In the genomic region with DNA sequence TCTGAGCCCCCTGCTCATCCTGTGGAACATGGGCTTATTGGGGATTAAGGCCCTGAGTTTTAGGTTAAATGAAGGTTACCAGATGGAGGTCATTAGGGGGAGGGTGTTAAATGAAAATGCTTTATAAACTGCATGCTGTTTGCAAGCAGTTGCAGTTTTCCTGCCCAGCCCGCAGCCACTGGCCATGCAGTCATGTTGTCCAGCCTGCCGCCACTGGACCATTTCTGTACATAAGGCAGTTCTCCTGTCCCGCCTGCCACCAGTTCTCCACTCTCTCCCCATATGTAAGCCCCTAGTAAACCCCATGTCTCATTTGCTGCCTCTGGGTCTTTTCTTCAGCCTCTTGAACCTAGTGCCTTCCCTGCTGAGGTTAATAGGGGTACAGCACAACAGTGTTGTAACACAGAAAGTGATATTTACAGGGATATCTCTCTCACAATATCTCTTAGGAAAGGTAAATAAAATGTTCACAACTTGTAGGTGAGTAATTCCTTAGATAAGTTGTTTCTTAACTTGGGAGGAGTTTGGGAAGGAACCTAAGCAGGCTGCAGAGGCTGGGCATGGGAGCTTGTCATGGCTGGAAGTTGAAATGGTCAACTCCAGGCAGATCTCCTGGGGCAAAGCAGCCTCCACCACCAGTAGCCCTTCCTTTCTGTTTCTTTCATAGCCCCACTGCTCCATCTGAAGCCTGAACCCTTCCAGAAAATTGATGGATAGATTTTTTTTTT, we compare ENCODE assay signal across 28 cellular contexts.
DNase-seq lines count a peak whose midpoint lies in the region; ATAC-seq and TF ChIP-seq lines count a peak whose summit lies in the region.
"Had no signal": no experiment of that assay in that cellular context is flagged by ENCODE, and none has a peak within 500 bp of the region (broad histone marks: within the 10 kb centered on the region; RNA-seq: fewer than 3 reads in every experiment).

No MANE protein-coding gene starts in this region.

- no peaks in the 10 kb centered on the region for H3K27me3 ChIP-seq in mammary epithelial cell (ENCODE audit: insufficient read depth, low read length)
- no peaks in the 10 kb centered on the region for H3K27me3 ChIP-seq in osteoblast (ENCODE audit: insufficient read depth, low read length)
- H3K27me3 ChIP-seq in transverse colon = no peaks in the 10 kb centered on the region
- H3K27me3 ChIP-seq: MG63, SJSA1, upper lobe of left lung had no signal

- H3K79me2 ChIP-seq in mammary epithelial cell (ENCODE audit: insufficient read depth, low read length) (no peaks in the 10 kb centered on the region), osteoblast (ENCODE audit: insufficient read depth, low read length) (no peaks in the 10 kb centered on the region)

- no peaks in the 10 kb centered on the region for H3K9me3 Mint-ChIP-seq in MCF 10A (ENCODE audit: unreplicated experiment)
- no peaks in the 10 kb centered on the region for H3K9me3 Mint-ChIP-seq in activated T-cell treated with anti-CD3 and anti-CD28 coated beads, Interleukin-2, amount 50 U/mL, for 72 hours
- H3K9me3 Mint-ChIP-seq: CD8-positive, alpha-beta memory T cell; central memory CD8-positive, alpha-beta T cell; GM23338; IgD-negative memory B cell; T-helper 1 cell treated with Interleukin-12 subunit alpha and Interleukin-12 subunit beta and Interleukin-4 antibody, amounts not matched to agents 30 μg/mL and 1 μg/mL, for 36 hours had no signal

- H3K27me3 Mint-ChIP-seq in MCF 10A (ENCODE audit: insufficient read depth, unreplicated experiment) = no peaks in the 10 kb centered on the region
- no peaks in the 10 kb centered on the region for H3K27me3 Mint-ChIP-seq in activated T-cell treated with anti-CD3 and anti-CD28 coated beads, Interleukin-2, amount 50 U/mL, for 72 hours (ENCODE audit: low read depth)
- H3K27me3 Mint-ChIP-seq: CD8-positive, alpha-beta memory T cell; central memory CD8-positive, alpha-beta T cell; IgD-negative memory B cell; stimulated activated naive B cell treated with anti-CD40 and anti-IgM and Interleukin-4, amounts not matched to agents 10 μg/mL and 1 μg/mL and 100 μg/mL, for 72 hours had no signal

- CTCF ChIA-PET in MCF 10A (lab: Yijun Ruan, JAX) (interaction anchor here (1.3 kb wide), 1 partner anchor 35 kb away, joined by 3 read pairs; no protein-coding TSS in a partner anchor), mammary epithelial cell (lab: Charles Lee; ENCODE audit: low non-redundant PET) (no interaction called here)

- DNase-seq in MCF 10A (ENCODE audit: unreplicated experiment) (no peak), mammary epithelial cell (no peak), epithelial cell of prostate (ENCODE audit: low read depth, low spot score) (no peak), osteoblast (ENCODE audit: insufficient read length, low spot score, missing footprints) (no peak), transverse colon (no peak), G401 (ENCODE audit: low spot score) (no peak), NCI-H128 (lab: John Stamatoyannopoulos, UW; ENCODE audit: unreplicated experiment) (no peak)
- no peak for DNase-seq in activated T-cell treated with anti-CD3 and anti-CD28 coated beads, Interleukin-2, amount 50 U/mL, for 72 hours
- DNase-seq: activated naive CD4-positive, alpha-beta T cell; activated T-cell treated with anti-CD3 and anti-CD28 coated beads for 4 hours; AML-193; amygdala; CD8-positive, alpha-beta memory T cell; DMS79; glutamatergic neuron; NCI-H1436 treated with DMSO at 0.1 percent for 48 hours; NCI-H2171 treated with DMSO at 0.1 percent for 48 hours; NCI-H774; OCI-M1; stimulated activated naive B cell treated with anti-CD40 and anti-IgM and Interleukin-4, amounts not matched to agents 10 μg/mL and 1 μg/mL and 100 μg/mL, for 72 hours had no signal

- H3K27ac Mint-ChIP-seq in MCF 10A (ENCODE audit: low read depth, unreplicated experiment) = peak overlapping the region; percentile 80
- no peak overlapping the region for H3K27ac Mint-ChIP-seq in activated T-cell treated with anti-CD3 and anti-CD28 coated beads, Interleukin-2, amount 50 U/mL, for 72 hours
- H3K27ac Mint-ChIP-seq: CD8-positive, alpha-beta memory T cell; GM23338; IgD-negative memory B cell; stimulated activated naive B cell treated with anti-CD40 and anti-IgM and Interleukin-4, amounts not matched to agents 10 μg/mL and 1 μg/mL and 100 μg/mL, for 72 hours; T-helper 1 cell treated with Interleukin-12 subunit alpha and Interleukin-12 subunit beta and Interleukin-4 antibody, amounts not matched to agents 30 μg/mL and 1 μg/mL, for 36 hours had no signal

- no peaks in the 10 kb centered on the region for H3K36me3 Mint-ChIP-seq in MCF 10A (ENCODE audit: insufficient read depth, unreplicated experiment)
- peaks cover 0 to 1% of the 10 kb centered on the region in 2 donors for H3K36me3 Mint-ChIP-seq in activated T-cell treated with anti-CD3 and anti-CD28 coated beads, Interleukin-2, amount 50 U/mL, for 72 hours (ENCODE audit: insufficient read depth in 2 of 2)

- dilution Hi-C loops in mammary epithelial cell (cut with HindIII; ENCODE audit: low sequenced_read_pairs) = no loop called here

- no peak for TF ChIP-seq POLR2A in transverse colon (IDR thresholded peaks at IDR 0.05)

- no peak overlapping the region for H3K4me2 ChIP-seq in mammary epithelial cell (ENCODE audit: insufficient read depth, low read depth, low read length)
- H3K4me2 ChIP-seq in osteoblast (ENCODE audit: insufficient read depth, low read length) = no peak overlapping the region
- H3K4me2 ChIP-seq: GM23338 had no signal

- peaks cover 36% of the 10 kb centered on the region for H3K4me1 Mint-ChIP-seq in MCF 10A (ENCODE audit: insufficient read depth, unreplicated experiment)
- peaks cover 36% of the 10 kb centered on the region for H3K4me1 Mint-ChIP-seq in activated T-cell treated with anti-CD3 and anti-CD28 coated beads, Interleukin-2, amount 50 U/mL, for 72 hours (ENCODE audit: low read depth)
- H3K4me1 Mint-ChIP-seq: GM23338 had no signal

- in situ Hi-C loops in mammary epithelial cell (cut with MboI; ENCODE audit: low sequenced_read_pairs in 2 of 2) (no loop called here), transverse colon (cut with MboI; ENCODE audit: low pct_ligation_motif_present in 1 of 4, low pct_unique_long_range_greater_than_20kb in 1 of 4, low sequenced_read_pairs in 3 of 4) (no loop called here), G401 (cut with HindIII; ENCODE audit: low sequenced_read_pairs) (no loop called here)

- H3K36me3 ChIP-seq in mammary epithelial cell (ENCODE audit: insufficient read depth, low read length) (no peaks in the 10 kb centered on the region), osteoblast (ENCODE audit: insufficient read depth, low read length) (no peaks in the 10 kb centered on the region), transverse colon (no peaks in the 10 kb centered on the region)
- H3K36me3 ChIP-seq: MG63, SJSA1, upper lobe of left lung had no signal

- no peak for TF ChIP-seq CTCF in MCF 10A (IDR thresholded peaks at IDR 0.05; ENCODE audit: unreplicated experiment)
- TF ChIP-seq CTCF in mammary epithelial cell (conservative IDR thresholded peaks at IDR 0.05 in 1 of 2, IDR thresholded peaks at IDR 0.05 in 1 of 2; ENCODE audit: extremely low read depth in 1 of 2, insufficient read depth in 1 of 2, low read depth in 1 of 2, low read length in 2 of 2) = no peak
- no peak for TF ChIP-seq CTCF in osteoblast (IDR thresholded peaks at IDR 0.05; ENCODE audit: extremely low read depth, low read depth, low read length)
- TF ChIP-seq CTCF in transverse colon (IDR thresholded peaks at IDR 0.05) = no peak

- no peak overlapping the region for H2AFZ ChIP-seq in mammary epithelial cell (ENCODE audit: low read depth, low read length)
- H2AFZ ChIP-seq in osteoblast (ENCODE audit: low read length) = no peak overlapping the region
- H2AFZ ChIP-seq: GM23338 had no signal

- H3K4me3 Mint-ChIP-seq in MCF 10A (ENCODE audit: unreplicated experiment) = no peak overlapping the region
- no peak overlapping the region for H3K4me3 Mint-ChIP-seq in activated T-cell treated with anti-CD3 and anti-CD28 coated beads, Interleukin-2, amount 50 U/mL, for 72 hours
- H3K4me3 Mint-ChIP-seq: CD8-positive, alpha-beta memory T cell; central memory CD8-positive, alpha-beta T cell; GM23338; IgD-negative memory B cell; stimulated activated naive B cell treated with anti-CD40 and anti-IgM and Interleukin-4, amounts not matched to agents 10 μg/mL and 1 μg/mL and 100 μg/mL, for 72 hours; T-helper 1 cell treated with Interleukin-12 subunit alpha and Interleukin-12 subunit beta and Interleukin-4 antibody, amounts not matched to agents 30 μg/mL and 1 μg/mL, for 36 hours had no signal

- H3K9me3 ChIP-seq in mammary epithelial cell (replicated peaks; ENCODE audit: insufficient read depth, low read length) = no peaks in the 10 kb centered on the region
- H3K9me3 ChIP-seq in osteoblast (ENCODE audit: low read depth, low read length) = no peaks in the 10 kb centered on the region
- H3K9me3 ChIP-seq in transverse colon = no peaks in the 10 kb centered on the region
- H3K9me3 ChIP-seq: MG63, SJSA1, upper lobe of left lung had no signal

- H3K27ac ChIP-seq in mammary epithelial cell (ENCODE audit: insufficient read depth, low read depth, low read length) = no peak overlapping the region
- H3K27ac ChIP-seq in epithelial cell of prostate = peak overlapping the region; percentile 8
- H3K27ac ChIP-seq in osteoblast (ENCODE audit: low read depth, low read length) = peak overlapping the region; percentile 61
- H3K27ac ChIP-seq in transverse colon = peak overlapping the region; percentile 2 to 50 (median 7)
- H3K27ac ChIP-seq: 22Rv1, SJSA1, upper lobe of left lung had no signal

- 100% methylated on average over 3 of the region's 3 CpGs for WGBS in mammary epithelial cell (ENCODE audit: low coverage, missing lambda C conversion rate)
- WGBS in transverse colon (ENCODE audit: low coverage in 1 of 2), 2 donors = 80 to 95% methylated on average over 2 to 3 of the region's 3 CpGs

- H3K4me1 ChIP-seq in mammary epithelial cell (ENCODE audit: insufficient read depth, low read length) = peaks cover 39% of the 10 kb centered on the region
- H3K4me1 ChIP-seq in osteoblast (ENCODE audit: insufficient read depth, low read length) = peaks cover 35% of the 10 kb centered on the region
- H3K4me1 ChIP-seq in transverse colon = peaks cover 0 to 28% (median 9%) of the 10 kb centered on the region in 4 donors
- H3K4me1 ChIP-seq: upper lobe of left lung had no signal

- H3K4me3 ChIP-seq in mammary epithelial cell (replicated peaks in 1 of 3; ENCODE audit: insufficient read depth in 1 of 3, low read depth in 2 of 3, low read length in 3 of 3) = no peak overlapping the region
- no peak overlapping the region for H3K4me3 ChIP-seq in osteoblast (ENCODE audit: insufficient read depth, low read length)
- no peak overlapping the region for H3K4me3 ChIP-seq in transverse colon
- H3K4me3 ChIP-seq: GM23338, MG63, SJSA1, upper lobe of left lung had no signal

- POLR2A ChIA-PET in MCF 10A (lab: Yijun Ruan, JAX) = interaction anchor here (0.7 to 2.0 kb wide), 7 partner anchors 27 to 123 kb away, joined by 3 to 7 read pairs (median 4); no protein-coding TSS in a partner anchor

- intact Hi-C loops in MCF 10A (cut with micrococcal nuclease) = no loop called here
- intact Hi-C loops in mammary epithelial cell (cut with micrococcal nuclease) = no loop called here
- intact Hi-C loops in transverse colon (cut with DNase I; ENCODE audit: low total_unique reads) = no loop called here

- no peak overlapping the region for H3K9ac ChIP-seq in mammary epithelial cell (ENCODE audit: insufficient read depth, low read length)

- no peak for ATAC-seq in activated T-cell treated with anti-CD3 and anti-CD28 coated beads, Interleukin-2, amount 50 U/mL, for 72 hours (replicated peaks in 1 of 2)
- ATAC-seq: GM23338; stimulated activated naive B cell treated with anti-CD40 and anti-IgM and Interleukin-4, amounts not matched to agents 10 μg/mL and 1 μg/mL and 100 μg/mL, for 72 hours had no signal

- no peak for TF ChIP-seq EP300 in transverse colon (IDR thresholded peaks at IDR 0.05; ENCODE audit: low read depth)

- H4K20me1 ChIP-seq in mammary epithelial cell (ENCODE audit: insufficient read depth, low read length) (no peaks in the 10 kb centered on the region), osteoblast (ENCODE audit: insufficient read depth, low read length) (no peaks in the 10 kb centered on the region)

- BruUV-seq in MCF 10A (replicated peaks; lab: Mats Ljungman, UMichigan) = no TSS peak
- BruUV-seq in mammary epithelial cell (replicated peaks; lab: Mats Ljungman, UMichigan) = no TSS peak
